ENCODE assay signal across 1 cellular context in genomic region chr5:17143335-17143734, GRCh38.
TF ChIP-seq lines count a peak whose summit lies in the region.

No MANE protein-coding gene starts in this region.

TF ChIP-seq in HepG2, 621 proteins besides CTCF, POLR2A, EP300 and RAD21 (continued from another document):
- TF ChIP-seq ARID4A (CRISPR knock-in tag; IDR thresholded peaks at IDR 0.05; ENCODE audit: borderline replicate concordance), result no peak
- no peak for TF ChIP-seq NCOA2 (CRISPR knock-in tag; IDR thresholded peaks at IDR 0.05)
- no peak for TF ChIP-seq CHCHD3 (CRISPR knock-in tag; IDR thresholded peaks at IDR 0.05)
- no peak for TF ChIP-seq TSC22D2 (CRISPR knock-in tag; IDR thresholded peaks at IDR 0.05; ENCODE audit: borderline replicate concordance)
- TF ChIP-seq ZNF562 (CRISPR knock-in tag; IDR thresholded peaks at IDR 0.05; ENCODE audit: borderline replicate concordance), result no peak
- TF ChIP-seq PBX2 (CRISPR knock-in tag; IDR thresholded peaks at IDR 0.05), result no peak
- no peak for TF ChIP-seq SIX1 (CRISPR knock-in tag; IDR thresholded peaks at IDR 0.05; ENCODE audit: borderline replicate concordance)
- no peak for TF ChIP-seq ZBTB33 (CRISPR knock-in tag; IDR thresholded peaks at IDR 0.05)
- TF ChIP-seq ZNF331 (CRISPR knock-in tag; IDR thresholded peaks at IDR 0.05), result no peak
- TF ChIP-seq ZNF138 (CRISPR knock-in tag; IDR thresholded peaks at IDR 0.05; ENCODE audit: low read depth), result no peak
- no peak for TF ChIP-seq ZNF772 (CRISPR knock-in tag; IDR thresholded peaks at IDR 0.05)
